In the genomic region with DNA sequence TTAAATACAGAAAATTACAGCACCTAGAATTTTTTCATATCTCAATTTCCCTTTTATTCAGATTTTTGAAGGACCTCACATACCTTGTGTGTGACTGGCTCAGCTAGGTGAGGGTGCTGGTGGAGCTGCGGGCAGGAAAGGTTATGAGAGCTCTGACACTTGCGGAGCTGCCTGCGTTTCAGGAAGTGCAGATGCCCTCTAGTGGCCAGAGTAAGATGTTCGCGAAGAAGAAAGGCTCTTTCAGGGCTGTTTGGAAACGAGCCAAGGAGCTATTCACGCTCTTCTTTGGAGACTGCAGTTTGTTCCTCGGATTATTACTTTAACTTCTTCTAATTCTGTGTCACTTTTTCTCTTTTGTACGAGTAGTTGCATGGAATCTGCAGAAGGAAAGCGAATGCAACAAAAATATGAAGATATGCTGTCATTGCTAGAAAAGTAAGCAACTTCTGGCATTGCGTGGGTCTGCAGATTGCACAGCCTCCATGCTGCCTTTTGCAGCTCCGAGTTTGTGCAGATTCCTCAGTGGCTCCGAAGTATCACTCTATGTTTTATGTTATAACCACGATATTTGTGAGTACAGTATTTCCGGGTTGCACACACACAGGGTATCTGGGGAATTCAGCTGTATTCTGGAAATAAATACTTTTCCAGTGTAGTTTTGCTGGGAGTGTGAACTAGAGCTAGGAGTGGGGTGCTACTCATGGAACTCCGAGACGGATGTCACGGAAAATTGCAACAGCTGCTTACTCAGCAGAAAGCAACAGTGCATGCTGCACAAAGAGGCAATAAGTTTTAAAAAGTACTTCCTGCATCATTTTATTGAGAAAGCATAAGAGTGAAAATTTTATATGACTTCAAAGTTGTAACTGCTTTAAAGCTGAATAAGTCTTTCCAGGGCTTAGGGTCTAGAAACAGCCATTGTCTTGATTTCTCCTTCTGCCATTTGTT, we compare ENCODE assay signal across 8 cellular contexts. TPM values are rescaled to one million over a fixed set of nuclear protein-coding genes. Genes with fewer than 3 reads are reported as not detected.
DNase-seq lines count a peak whose midpoint lies in the region; ATAC-seq lines count a peak whose summit lies in the region.

No MANE protein-coding gene starts in this region.

- ATAC-seq in HG02981 (IDR thresholded peaks at IDR 0.05; ENCODE audit: unreplicated experiment), result peak; percentile 50
- ATAC-seq in GM21390 (IDR thresholded peaks at IDR 0.05; ENCODE audit: unreplicated experiment), result no peak

- DNase-seq in Caki2 (ENCODE audit: low read depth) (peak; percentile 49), NCI-H748 treated with DMSO at 0.1 percent for 48 hours (lab: John Stamatoyannopoulos, UW) (peak; percentile 67), head of caudate nucleus (peak; percentile 19 to 92 (median 77)), posterior cingulate gyrus (peak in 8 of 10 donors; percentile 26 to 89 (median 62)), T-helper 9 cell (no peak)
- DNase-seq in activated naive CD4-positive, alpha-beta T cell treated with Interleukin-2 at 50 U/mL for 16 hours, result peak; percentile 2

- in situ Hi-C loops in Caki2 (cut with HindIII; ENCODE audit: low pct_unique_long_range_greater_than_20kb, low sequenced_read_pairs), result no loop called here

- intact Hi-C loops in head of caudate nucleus (cut with DNase I) (loop anchor here (5.0 kb wide), 1 partner anchor 767 kb away; no protein-coding TSS in a partner anchor), posterior cingulate gyrus (cut with DNase I) (loop anchor here (2.0 to 10.0 kb wide), 2 partner anchors 50 to 768 kb away; a partner anchor contains a TSS)

RNA-seq across cellular contexts. Expression of a gene that starts 46.3 kb away (rescaled TPM):
- total RNA-seq in Caki2 (2014; rRNA removed; shearing (Covaris generic); ENCODE audit: low replicate concordance), result 1.5 TPM in 1 of 2 replicates, not detected in the other
